Comparison of ENCODE assay signal across 8 cellular contexts in the genomic region with DNA sequence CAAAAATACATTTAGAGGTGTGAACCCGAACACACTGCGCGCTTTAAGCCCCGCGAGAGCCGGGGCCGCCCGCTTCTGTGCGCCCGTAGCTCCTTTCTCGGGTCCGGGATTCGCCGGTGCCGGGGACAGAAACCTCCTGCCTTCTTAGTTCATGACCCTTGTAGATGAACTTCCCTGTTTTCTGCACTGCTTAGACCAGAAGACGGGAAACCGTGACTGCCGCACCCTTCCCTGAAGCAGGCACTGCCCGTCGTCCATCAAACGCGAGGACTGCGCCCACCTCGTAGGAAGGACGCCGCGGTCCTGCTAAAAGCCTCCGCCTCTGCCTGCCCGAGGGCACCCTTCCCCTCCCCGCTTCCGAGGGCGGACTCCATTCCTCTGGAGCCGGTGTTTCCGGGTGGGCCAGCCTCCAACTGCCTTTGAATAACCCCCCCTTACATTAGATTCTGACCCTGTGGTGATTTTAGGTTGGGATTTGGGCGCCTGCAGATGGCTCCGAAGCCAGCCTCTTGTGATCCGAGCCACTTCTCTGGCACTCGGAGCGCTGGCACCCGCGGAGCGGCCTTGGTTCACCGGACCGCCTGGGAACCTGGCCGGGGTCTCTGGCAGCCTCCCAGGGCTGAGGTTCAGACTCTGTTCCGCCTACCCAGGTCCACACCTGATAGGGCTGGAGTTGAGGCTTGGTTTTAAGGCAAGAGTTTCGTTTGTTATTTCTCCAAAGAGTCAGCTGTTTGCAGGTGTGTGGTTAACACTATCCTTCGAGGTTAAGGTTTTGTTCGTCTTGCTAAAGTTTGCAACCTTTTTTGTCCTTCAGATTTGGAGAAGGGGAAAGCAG. TPM values are rescaled to one million over a fixed set of nuclear protein-coding genes. Genes with fewer than 3 reads are reported as not detected.
DNase-seq lines count a peak whose midpoint lies in the region; ATAC-seq and TF ChIP-seq lines count a peak whose summit lies in the region.

No MANE protein-coding gene starts in this region.

- ATAC-seq in GM21619 (IDR thresholded peaks at IDR 0.05; ENCODE audit: unreplicated experiment) (peak; percentile 15), left colon (peak; percentile 24), GM18873 (IDR thresholded peaks at IDR 0.05; ENCODE audit: low FRiP score, unreplicated experiment) (no peak), GM18867 (IDR thresholded peaks at IDR 0.05; ENCODE audit: unreplicated experiment) (no peak)
- peak; percentile 30 for ATAC-seq in central memory CD8-positive, alpha-beta T cell (replicated peaks; ENCODE audit: extremely low read depth, poor library complexity, severe bottlenecking)
- peak; percentile 12 for ATAC-seq in stimulated activated effector memory CD8-positive, alpha-beta T cell treated with anti-CD3 and anti-CD28 coated beads, Interleukin-12 subunit alpha, Interleukin-12 subunit beta, amount 100 ng/mL, for 72 hours

- peak overlapping the region; percentile 97 for H3K27ac ChIP-seq in RWPE1

- peak; percentile 85 for DNase-seq in CD1c-positive myeloid dendritic cell (ENCODE audit: extremely low spot score)
- DNase-seq in RWPE1 (ENCODE audit: low spot score): no peak
- no peak for DNase-seq in central memory CD8-positive, alpha-beta T cell (ENCODE audit: low spot score in 2 of 2)
- DNase-seq in left colon: peak; percentile 54 to 72
- peak; percentile 36 to 78 for DNase-seq in stimulated activated effector memory CD8-positive, alpha-beta T cell treated with anti-CD3 and anti-CD28 coated beads, Interleukin-12 subunit alpha, Interleukin-12 subunit beta, amount 100 ng/mL, for 72 hours (ENCODE audit: low spot score in 2 of 2)

- H3K36me3 Mint-ChIP-seq in central memory CD8-positive, alpha-beta T cell (ENCODE audit: insufficient read depth): peaks cover 19% of the 10 kb centered on the region
- H3K36me3 Mint-ChIP-seq in stimulated activated effector memory CD8-positive, alpha-beta T cell treated with anti-CD3 and anti-CD28 coated beads, Interleukin-12 subunit alpha, Interleukin-12 subunit beta, amount 100 ng/mL, for 72 hours: peaks cover 31% of the 10 kb centered on the region

- POLR2A ChIA-PET in RWPE1 (lab: Yijun Ruan, JAX; ENCODE audit: low non-redundant PET): interaction anchor here (0.6 to 1.5 kb wide), 2 partner anchors 36 to 53 kb away, joined by 4 to 9 read pairs; no protein-coding TSS in a partner anchor

- intact Hi-C loops in left colon (cut with DNase I, micrococcal nuclease): no loop called here

- H3K27ac Mint-ChIP-seq in central memory CD8-positive, alpha-beta T cell (ENCODE audit: low read depth): peak overlapping the region; percentile 91
- peak overlapping the region; percentile 90 for H3K27ac Mint-ChIP-seq in stimulated activated effector memory CD8-positive, alpha-beta T cell treated with anti-CD3 and anti-CD28 coated beads, Interleukin-12 subunit alpha, Interleukin-12 subunit beta, amount 100 ng/mL, for 72 hours

- no peaks in the 10 kb centered on the region for H3K9me3 Mint-ChIP-seq in central memory CD8-positive, alpha-beta T cell
- no peaks in the 10 kb centered on the region for H3K9me3 Mint-ChIP-seq in stimulated activated effector memory CD8-positive, alpha-beta T cell treated with anti-CD3 and anti-CD28 coated beads, Interleukin-12 subunit alpha, Interleukin-12 subunit beta, amount 100 ng/mL, for 72 hours

- CTCF ChIA-PET in RWPE1 (lab: Yijun Ruan, JAX): interaction anchor here (0.6 to 1.2 kb wide), 7 partner anchors 18 to 129 kb away, joined by 3 to 6 read pairs (median 3); partner anchors contain the start of gene UBE2G2

- TF ChIP-seq CTCF in RWPE1 (conservative IDR thresholded peaks at IDR 0.05; ENCODE audit: low read depth): no peak

- H3K27me3 Mint-ChIP-seq in central memory CD8-positive, alpha-beta T cell: no peaks in the 10 kb centered on the region

- H3K4me1 Mint-ChIP-seq in central memory CD8-positive, alpha-beta T cell: peaks cover 49% of the 10 kb centered on the region
- peaks cover 40% of the 10 kb centered on the region for H3K4me1 Mint-ChIP-seq in stimulated activated effector memory CD8-positive, alpha-beta T cell treated with anti-CD3 and anti-CD28 coated beads, Interleukin-12 subunit alpha, Interleukin-12 subunit beta, amount 100 ng/mL, for 72 hours

- peak overlapping the region; percentile 94 for H3K4me3 Mint-ChIP-seq in central memory CD8-positive, alpha-beta T cell
- peak overlapping the region; percentile 89 for H3K4me3 Mint-ChIP-seq in stimulated activated effector memory CD8-positive, alpha-beta T cell treated with anti-CD3 and anti-CD28 coated beads, Interleukin-12 subunit alpha, Interleukin-12 subunit beta, amount 100 ng/mL, for 72 hours

RNA-seq across cellular contexts. Expression of gene PTTG1IP, which starts 1.2 kb away (rescaled TPM):
- 100 to 1,000 TPM; 206 to 380 TPM for total RNA-seq in left colon

RNA-seq across cellular contexts. Expression of gene ITGB2, which starts 46.0 kb away (rescaled TPM):
- 10 to 100 TPM in 1 of 2 donors, 1 to 10 TPM in 1; 6.8 to 33.1 TPM for total RNA-seq in left colon

RNA-seq across cellular contexts. Expression of gene SUMO3, which starts 56.9 kb away (rescaled TPM):
- 10 to 100 TPM; 67.3 to 73.2 TPM for total RNA-seq in left colon

Comparison
In these comparisons a context has a peak if more than half of its experiments do, and no peak if none do; other contexts are left out.
1. DNase-seq: peak in CD1c-positive myeloid dendritic cell (single experiment), left colon (2 of 2) and stimulated activated effector memory CD8-positive, alpha-beta T cell treated with anti-CD3 and anti-CD28 coated beads, Interleukin-12 subunit alpha, Interleukin-12 subunit beta, amount 100 ng/mL, for 72 hours (2 of 2); none in RWPE1 (single experiment) and central memory CD8-positive, alpha-beta T cell (0 of 2).
2. ATAC-seq: peak in GM21619 (single experiment), central memory CD8-positive, alpha-beta T cell (single experiment), left colon (single experiment) and stimulated activated effector memory CD8-positive, alpha-beta T cell treated with anti-CD3 and anti-CD28 coated beads, Interleukin-12 subunit alpha, Interleukin-12 subunit beta, amount 100 ng/mL, for 72 hours (single experiment); none in GM18873 (single experiment) and GM18867 (single experiment).